Comparison of ENCODE assay signal across 1 cellular context in the genomic region with DNA sequence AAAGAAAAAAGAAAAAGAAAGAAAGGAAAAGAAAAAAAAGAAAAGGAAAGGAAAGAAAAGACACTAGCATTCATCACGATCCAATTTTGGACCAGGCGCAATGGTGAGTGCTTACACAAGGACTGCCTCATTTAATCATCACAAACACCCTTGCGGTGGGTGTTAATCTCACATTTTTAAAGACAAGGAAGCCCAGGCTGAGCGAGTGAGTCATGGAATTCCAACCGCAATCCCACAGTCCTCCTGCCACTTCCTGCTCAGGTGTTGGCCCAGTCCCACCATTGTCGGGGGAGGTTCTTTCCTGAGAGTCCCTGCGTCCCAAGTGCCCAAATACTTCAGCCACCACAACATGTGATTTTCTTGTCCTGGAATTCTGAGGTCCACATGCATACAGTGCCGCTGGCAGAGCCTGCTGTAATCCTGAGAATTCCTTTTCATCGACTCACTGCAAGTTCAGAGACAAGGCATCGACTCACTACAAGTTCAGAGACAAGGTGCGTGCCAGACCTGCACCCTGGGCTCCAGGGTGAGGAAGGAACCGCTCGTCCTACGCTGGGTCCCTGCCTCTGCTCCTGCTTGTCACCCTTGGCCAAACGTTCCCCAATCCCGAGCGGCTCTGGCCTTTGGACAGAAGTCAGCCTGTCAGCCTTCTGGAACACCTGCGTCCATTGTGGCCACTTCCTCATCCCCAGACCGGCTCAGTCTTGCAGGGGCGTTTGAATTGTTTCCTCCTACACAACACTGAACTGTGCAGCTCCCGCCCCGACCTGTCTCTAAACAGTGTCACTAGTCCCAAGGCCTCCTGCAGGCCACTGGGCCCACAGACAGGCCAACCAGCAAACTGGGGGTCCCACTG.
TF ChIP-seq lines count a peak whose summit lies in the region.

No MANE protein-coding gene starts in this region.

TF ChIP-seq in HepG2, 621 proteins besides CTCF, POLR2A, EP300 and RAD21 (continued from another document and continues in another):
- TF ChIP-seq, protein P1, sequence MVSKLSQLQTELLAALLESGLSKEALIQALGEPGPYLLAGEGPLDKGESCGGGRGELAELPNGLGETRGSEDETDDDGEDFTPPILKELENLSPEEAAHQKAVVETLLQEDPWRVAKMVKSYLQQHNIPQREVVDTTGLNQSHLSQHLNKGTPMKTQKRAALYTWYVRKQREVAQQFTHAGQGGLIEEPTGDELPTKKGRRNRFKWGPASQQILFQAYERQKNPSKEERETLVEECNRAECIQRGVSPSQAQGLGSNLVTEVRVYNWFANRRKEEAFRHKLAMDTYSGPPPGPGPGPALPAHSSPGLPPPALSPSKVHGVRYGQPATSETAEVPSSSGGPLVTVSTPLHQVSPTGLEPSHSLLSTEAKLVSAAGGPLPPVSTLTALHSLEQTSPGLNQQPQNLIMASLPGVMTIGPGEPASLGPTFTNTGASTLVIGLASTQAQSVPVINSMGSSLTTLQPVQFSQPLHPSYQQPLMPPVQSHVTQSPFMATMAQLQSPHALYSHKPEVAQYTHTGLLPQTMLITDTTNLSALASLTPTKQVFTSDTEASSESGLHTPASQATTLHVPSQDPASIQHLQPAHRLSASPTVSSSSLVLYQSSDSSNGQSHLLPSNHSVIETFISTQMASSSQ (IDR thresholded peaks at IDR 0.05; ENCODE audit: low read depth): no peak
- TF ChIP-seq, protein P1 (CRISPR knock-in tag; IDR thresholded peaks at IDR 0.05; ENCODE audit: borderline replicate concordance): no peak
- no peak for TF ChIP-seq FOXC1 (CRISPR knock-in tag; IDR thresholded peaks at IDR 0.05; ENCODE audit: borderline replicate concordance)
- TF ChIP-seq, protein P2, sequence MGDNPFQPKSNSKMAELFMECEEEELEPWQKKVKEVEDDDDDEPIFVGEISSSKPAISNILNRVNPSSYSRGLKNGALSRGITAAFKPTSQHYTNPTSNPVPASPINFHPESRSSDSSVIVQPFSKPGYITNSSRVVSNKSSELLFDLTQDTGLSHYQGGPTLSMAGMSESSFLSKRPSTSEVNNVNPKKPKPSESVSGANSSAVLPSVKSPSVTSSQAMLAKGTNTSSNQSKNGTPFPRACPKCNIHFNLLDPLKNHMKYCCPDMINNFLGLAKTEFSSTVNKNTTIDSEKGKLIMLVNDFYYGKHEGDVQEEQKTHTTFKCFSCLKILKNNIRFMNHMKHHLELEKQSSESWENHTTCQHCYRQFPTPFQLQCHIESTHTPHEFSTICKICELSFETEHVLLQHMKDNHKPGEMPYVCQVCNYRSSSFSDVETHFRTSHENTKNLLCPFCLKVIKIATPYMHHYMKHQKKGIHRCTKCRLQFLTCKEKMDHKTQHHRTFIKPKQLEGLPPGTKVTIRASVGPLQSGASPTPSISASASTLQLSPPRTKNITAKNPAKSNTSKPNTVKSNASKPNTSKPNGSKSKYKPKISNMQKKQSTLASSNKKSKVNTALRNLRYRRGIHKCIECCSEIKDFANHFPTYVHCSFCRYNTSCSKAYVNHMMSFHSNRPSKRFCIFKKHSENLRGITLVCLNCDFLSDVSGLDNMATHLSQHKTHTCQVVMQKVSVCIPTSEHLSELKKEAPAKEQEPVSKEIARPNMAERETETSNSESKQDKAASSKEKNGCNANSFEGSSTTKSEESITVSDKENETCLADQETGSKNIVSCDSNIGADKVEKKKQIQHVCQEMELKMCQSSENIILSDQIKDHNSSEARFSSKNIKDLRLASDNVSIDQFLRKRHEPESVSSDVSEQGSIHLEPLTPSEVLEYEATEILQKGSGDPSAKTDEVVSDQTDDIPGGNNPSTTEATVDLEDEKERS (CRISPR knock-in tag; IDR thresholded peaks at IDR 0.05): no peak
- TF ChIP-seq, protein P3, sequence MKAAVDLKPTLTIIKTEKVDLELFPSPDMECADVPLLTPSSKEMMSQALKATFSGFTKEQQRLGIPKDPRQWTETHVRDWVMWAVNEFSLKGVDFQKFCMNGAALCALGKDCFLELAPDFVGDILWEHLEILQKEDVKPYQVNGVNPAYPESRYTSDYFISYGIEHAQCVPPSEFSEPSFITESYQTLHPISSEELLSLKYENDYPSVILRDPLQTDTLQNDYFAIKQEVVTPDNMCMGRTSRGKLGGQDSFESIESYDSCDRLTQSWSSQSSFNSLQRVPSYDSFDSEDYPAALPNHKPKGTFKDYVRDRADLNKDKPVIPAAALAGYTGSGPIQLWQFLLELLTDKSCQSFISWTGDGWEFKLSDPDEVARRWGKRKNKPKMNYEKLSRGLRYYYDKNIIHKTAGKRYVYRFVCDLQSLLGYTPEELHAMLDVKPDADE (CRISPR knock-in tag; IDR thresholded peaks at IDR 0.05): no peak
- TF ChIP-seq ETV5 (CRISPR knock-in tag; IDR thresholded peaks at IDR 0.05; ENCODE audit: borderline replicate concordance): peak; percentile 69; the same call in 1 of the 2 replicates
- TF ChIP-seq RXRA (CRISPR knock-in tag; IDR thresholded peaks at IDR 0.05): 0 out of 2 replicates have a peak, but pooled peaks have one; percentile 51
- TF ChIP-seq HMG20A (CRISPR knock-in tag; IDR thresholded peaks at IDR 0.05; ENCODE audit: borderline replicate concordance): no peak
- no peak for TF ChIP-seq LCORL (IDR thresholded peaks at IDR 0.05)
- TF ChIP-seq LCORL (CRISPR knock-in tag; IDR thresholded peaks at IDR 0.05): peak; percentile 40; the same call in 1 of the 2 replicates
- 0 out of 2 replicates have a peak, but pooled peaks have one; percentile 20 for TF ChIP-seq ZBTB38 (CRISPR knock-in tag; IDR thresholded peaks at IDR 0.05)
- TF ChIP-seq YY1 (IDR thresholded peaks at IDR 0.05; ENCODE audit: insufficient read depth, insufficient replicate concordance, low read depth, low read length): no peak
- TF ChIP-seq, protein P4, sequence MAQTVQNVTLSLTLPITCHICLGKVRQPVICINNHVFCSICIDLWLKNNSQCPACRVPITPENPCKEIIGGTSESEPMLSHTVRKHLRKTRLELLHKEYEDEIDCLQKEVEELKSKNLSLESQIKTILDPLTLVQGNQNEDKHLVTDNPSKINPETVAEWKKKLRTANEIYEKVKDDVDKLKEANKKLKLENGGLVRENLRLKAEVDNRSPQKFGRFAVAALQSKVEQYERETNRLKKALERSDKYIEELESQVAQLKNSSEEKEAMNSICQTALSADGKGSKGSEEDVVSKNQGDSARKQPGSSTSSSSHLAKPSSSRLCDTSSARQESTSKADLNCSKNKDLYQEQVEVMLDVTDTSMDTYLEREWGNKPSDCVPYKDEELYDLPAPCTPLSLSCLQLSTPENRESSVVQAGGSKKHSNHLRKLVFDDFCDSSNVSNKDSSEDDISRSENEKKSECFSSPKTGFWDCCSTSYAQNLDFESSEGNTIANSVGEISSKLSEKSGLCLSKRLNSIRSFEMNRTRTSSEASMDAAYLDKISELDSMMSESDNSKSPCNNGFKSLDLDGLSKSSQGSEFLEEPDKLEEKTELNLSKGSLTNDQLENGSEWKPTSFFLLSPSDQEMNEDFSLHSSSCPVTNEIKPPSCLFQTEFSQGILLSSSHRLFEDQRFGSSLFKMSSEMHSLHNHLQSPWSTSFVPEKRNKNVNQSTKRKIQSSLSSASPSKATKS (CRISPR knock-in tag; IDR thresholded peaks at IDR 0.05): no peak
- no peak for TF ChIP-seq ZNF335 (CRISPR knock-in tag; IDR thresholded peaks at IDR 0.05)
- peak; percentile 95 for TF ChIP-seq ELF3 (CRISPR knock-in tag; IDR thresholded peaks at IDR 0.05)
- TF ChIP-seq IRF2 (CRISPR knock-in tag; IDR thresholded peaks at IDR 0.05): no peak
- no peak for TF ChIP-seq NFKBIZ (CRISPR knock-in tag; IDR thresholded peaks at IDR 0.05)
- no peak for TF ChIP-seq ZNF12 (CRISPR knock-in tag; IDR thresholded peaks at IDR 0.05)
- TF ChIP-seq, protein P5, sequence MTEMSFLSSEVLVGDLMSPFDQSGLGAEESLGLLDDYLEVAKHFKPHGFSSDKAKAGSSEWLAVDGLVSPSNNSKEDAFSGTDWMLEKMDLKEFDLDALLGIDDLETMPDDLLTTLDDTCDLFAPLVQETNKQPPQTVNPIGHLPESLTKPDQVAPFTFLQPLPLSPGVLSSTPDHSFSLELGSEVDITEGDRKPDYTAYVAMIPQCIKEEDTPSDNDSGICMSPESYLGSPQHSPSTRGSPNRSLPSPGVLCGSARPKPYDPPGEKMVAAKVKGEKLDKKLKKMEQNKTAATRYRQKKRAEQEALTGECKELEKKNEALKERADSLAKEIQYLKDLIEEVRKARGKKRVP (CRISPR knock-in tag; IDR thresholded peaks at IDR 0.05): no peak
- peak; percentile 50; the same call in 1 of the 2 replicates for TF ChIP-seq ELF1 (CRISPR knock-in tag; IDR thresholded peaks at IDR 0.05)
- TF ChIP-seq ZNF777 (CRISPR knock-in tag; IDR thresholded peaks at IDR 0.05): no peak
- TF ChIP-seq AGO2 (optimal IDR thresholded peaks at IDR 0.05; ENCODE audit: low read depth, low read length): no peak
- TF ChIP-seq GTF3A (CRISPR knock-in tag; conservative IDR thresholded peaks at IDR 0.05): no peak
- no peak; the same call in 1 of the 2 replicates for TF ChIP-seq MTF2 (CRISPR knock-in tag; IDR thresholded peaks at IDR 0.05; ENCODE audit: borderline replicate concordance)
- TF ChIP-seq, protein P6, sequence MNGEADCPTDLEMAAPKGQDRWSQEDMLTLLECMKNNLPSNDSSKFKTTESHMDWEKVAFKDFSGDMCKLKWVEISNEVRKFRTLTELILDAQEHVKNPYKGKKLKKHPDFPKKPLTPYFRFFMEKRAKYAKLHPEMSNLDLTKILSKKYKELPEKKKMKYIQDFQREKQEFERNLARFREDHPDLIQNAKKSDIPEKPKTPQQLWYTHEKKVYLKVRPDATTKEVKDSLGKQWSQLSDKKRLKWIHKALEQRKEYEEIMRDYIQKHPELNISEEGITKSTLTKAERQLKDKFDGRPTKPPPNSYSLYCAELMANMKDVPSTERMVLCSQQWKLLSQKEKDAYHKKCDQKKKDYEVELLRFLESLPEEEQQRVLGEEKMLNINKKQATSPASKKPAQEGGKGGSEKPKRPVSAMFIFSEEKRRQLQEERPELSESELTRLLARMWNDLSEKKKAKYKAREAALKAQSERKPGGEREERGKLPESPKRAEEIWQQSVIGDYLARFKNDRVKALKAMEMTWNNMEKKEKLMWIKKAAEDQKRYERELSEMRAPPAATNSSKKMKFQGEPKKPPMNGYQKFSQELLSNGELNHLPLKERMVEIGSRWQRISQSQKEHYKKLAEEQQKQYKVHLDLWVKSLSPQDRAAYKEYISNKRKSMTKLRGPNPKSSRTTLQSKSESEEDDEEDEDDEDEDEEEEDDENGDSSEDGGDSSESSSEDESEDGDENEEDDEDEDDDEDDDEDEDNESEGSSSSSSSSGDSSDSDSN (CRISPR knock-in tag; IDR thresholded peaks at IDR 0.05): no peak
- TF ChIP-seq SCMH1 (CRISPR knock-in tag; IDR thresholded peaks at IDR 0.05; ENCODE audit: borderline replicate concordance): no peak
- TF ChIP-seq HNRNPLL (IDR thresholded peaks at IDR 0.05; ENCODE audit: low read depth, low read length, poor library complexity, severe bottlenecking): no peak
- TF ChIP-seq ZNF850 (CRISPR knock-in tag; conservative IDR thresholded peaks at IDR 0.05): no peak
- no peak for TF ChIP-seq ZNF746 (CRISPR knock-in tag; IDR thresholded peaks at IDR 0.05)
- TF ChIP-seq ERF (CRISPR knock-in tag; IDR thresholded peaks at IDR 0.05): no peak
- TF ChIP-seq ZNF530 (CRISPR knock-in tag; IDR thresholded peaks at IDR 0.05; ENCODE audit: low read depth): no peak
- TF ChIP-seq KMT2B (CRISPR knock-in tag; IDR thresholded peaks at IDR 0.05): no peak
- 0 out of 2 replicates have a peak, but pooled peaks have one; percentile 41 for TF ChIP-seq KDM5B (CRISPR knock-in tag; IDR thresholded peaks at IDR 0.05; ENCODE audit: borderline replicate concordance)
- TF ChIP-seq, protein P7, sequence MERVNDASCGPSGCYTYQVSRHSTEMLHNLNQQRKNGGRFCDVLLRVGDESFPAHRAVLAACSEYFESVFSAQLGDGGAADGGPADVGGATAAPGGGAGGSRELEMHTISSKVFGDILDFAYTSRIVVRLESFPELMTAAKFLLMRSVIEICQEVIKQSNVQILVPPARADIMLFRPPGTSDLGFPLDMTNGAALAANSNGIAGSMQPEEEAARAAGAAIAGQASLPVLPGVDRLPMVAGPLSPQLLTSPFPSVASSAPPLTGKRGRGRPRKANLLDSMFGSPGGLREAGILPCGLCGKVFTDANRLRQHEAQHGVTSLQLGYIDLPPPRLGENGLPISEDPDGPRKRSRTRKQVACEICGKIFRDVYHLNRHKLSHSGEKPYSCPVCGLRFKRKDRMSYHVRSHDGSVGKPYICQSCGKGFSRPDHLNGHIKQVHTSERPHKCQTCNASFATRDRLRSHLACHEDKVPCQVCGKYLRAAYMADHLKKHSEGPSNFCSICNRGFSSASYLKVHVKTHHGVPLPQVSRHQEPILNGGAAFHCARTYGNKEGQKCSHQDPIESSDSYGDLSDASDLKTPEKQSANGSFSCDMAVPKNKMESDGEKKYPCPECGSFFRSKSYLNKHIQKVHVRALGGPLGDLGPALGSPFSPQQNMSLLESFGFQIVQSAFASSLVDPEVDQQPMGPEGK (CRISPR knock-in tag; IDR thresholded peaks at IDR 0.05): peak; percentile 47
- TF ChIP-seq SNAPC2 (CRISPR knock-in tag; IDR thresholded peaks at IDR 0.05): 0 out of 2 replicates have a peak, but pooled peaks have one; percentile 42
- TF ChIP-seq NAIF1 (CRISPR knock-in tag; IDR thresholded peaks at IDR 0.05; ENCODE audit: borderline replicate concordance): no peak
- no peak for TF ChIP-seq ELF4 (CRISPR knock-in tag; IDR thresholded peaks at IDR 0.05; ENCODE audit: borderline replicate concordance)
- TF ChIP-seq TBX3 (IDR thresholded peaks at IDR 0.05; ENCODE audit: borderline replicate concordance): 0 out of 2 replicates have a peak, but pooled peaks have one; percentile 43
- TF ChIP-seq THYN1 (CRISPR knock-in tag; IDR thresholded peaks at IDR 0.05; ENCODE audit: borderline replicate concordance, low read depth): no peak
- no peak for TF ChIP-seq ZNF552 (CRISPR knock-in tag; IDR thresholded peaks at IDR 0.05; ENCODE audit: borderline replicate concordance)
- TF ChIP-seq, protein P8, sequence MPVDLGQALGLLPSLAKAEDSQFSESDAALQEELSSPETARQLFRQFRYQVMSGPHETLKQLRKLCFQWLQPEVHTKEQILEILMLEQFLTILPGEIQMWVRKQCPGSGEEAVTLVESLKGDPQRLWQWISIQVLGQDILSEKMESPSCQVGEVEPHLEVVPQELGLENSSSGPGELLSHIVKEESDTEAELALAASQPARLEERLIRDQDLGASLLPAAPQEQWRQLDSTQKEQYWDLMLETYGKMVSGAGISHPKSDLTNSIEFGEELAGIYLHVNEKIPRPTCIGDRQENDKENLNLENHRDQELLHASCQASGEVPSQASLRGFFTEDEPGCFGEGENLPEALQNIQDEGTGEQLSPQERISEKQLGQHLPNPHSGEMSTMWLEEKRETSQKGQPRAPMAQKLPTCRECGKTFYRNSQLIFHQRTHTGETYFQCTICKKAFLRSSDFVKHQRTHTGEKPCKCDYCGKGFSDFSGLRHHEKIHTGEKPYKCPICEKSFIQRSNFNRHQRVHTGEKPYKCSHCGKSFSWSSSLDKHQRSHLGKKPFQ (CRISPR knock-in tag; IDR thresholded peaks at IDR 0.05; ENCODE audit: insufficient replicate concordance): no peak
